In genomic region chr4:9979101-9979815, GRCh38 we compare ENCODE assay signal across 2 cellular contexts.
TF ChIP-seq lines count a peak whose summit lies in the region.

No MANE protein-coding gene starts in this region.

TF ChIP-seq in IMR-90, 13 proteins besides CTCF, POLR2A, EP300 and RAD21 (continued from another document):
- no peak for TF ChIP-seq USF2 (IDR thresholded peaks at IDR 0.05; ENCODE audit: low read depth, low read length)
- TF ChIP-seq MAZ (IDR thresholded peaks at IDR 0.05; ENCODE audit: borderline replicate concordance, low read depth, low read length) = no peak
- TF ChIP-seq NFE2L2 (IDR thresholded peaks at IDR 0.05; ENCODE audit: low read depth, low read length) = no peak
- TF ChIP-seq RFX5 (IDR thresholded peaks at IDR 0.05; ENCODE audit: low read depth, low read length) = no peak
- TF ChIP-seq RCOR1 (IDR thresholded peaks at IDR 0.05; ENCODE audit: insufficient replicate concordance, low read length) = no peak
TF ChIP-seq in IMR-90: peak in this region for 0.

TF ChIP-seq in WTC11, 78 proteins besides CTCF, POLR2A, EP300 and RAD21 (continued from another document):
- TF ChIP-seq ZNF425 (CRISPR knock-in tag; conservative IDR thresholded peaks at IDR 0.05) (no peak), NFATC4 (CRISPR knock-in tag; IDR thresholded peaks at IDR 0.05) (no peak), FOXK1 (CRISPR knock-in tag; IDR thresholded peaks at IDR 0.05) (no peak), MYBL2 (CRISPR knock-in tag; IDR thresholded peaks at IDR 0.05) (no peak), CBFB (CRISPR knock-in tag; IDR thresholded peaks at IDR 0.05; ENCODE audit: low read depth) (no peak), ZNF121 (CRISPR knock-in tag; IDR thresholded peaks at IDR 0.05) (no peak)
TF ChIP-seq in WTC11: peak in this region for 0.
